8 cellular contexts compared by ENCODE assay signal in the genomic region with DNA sequence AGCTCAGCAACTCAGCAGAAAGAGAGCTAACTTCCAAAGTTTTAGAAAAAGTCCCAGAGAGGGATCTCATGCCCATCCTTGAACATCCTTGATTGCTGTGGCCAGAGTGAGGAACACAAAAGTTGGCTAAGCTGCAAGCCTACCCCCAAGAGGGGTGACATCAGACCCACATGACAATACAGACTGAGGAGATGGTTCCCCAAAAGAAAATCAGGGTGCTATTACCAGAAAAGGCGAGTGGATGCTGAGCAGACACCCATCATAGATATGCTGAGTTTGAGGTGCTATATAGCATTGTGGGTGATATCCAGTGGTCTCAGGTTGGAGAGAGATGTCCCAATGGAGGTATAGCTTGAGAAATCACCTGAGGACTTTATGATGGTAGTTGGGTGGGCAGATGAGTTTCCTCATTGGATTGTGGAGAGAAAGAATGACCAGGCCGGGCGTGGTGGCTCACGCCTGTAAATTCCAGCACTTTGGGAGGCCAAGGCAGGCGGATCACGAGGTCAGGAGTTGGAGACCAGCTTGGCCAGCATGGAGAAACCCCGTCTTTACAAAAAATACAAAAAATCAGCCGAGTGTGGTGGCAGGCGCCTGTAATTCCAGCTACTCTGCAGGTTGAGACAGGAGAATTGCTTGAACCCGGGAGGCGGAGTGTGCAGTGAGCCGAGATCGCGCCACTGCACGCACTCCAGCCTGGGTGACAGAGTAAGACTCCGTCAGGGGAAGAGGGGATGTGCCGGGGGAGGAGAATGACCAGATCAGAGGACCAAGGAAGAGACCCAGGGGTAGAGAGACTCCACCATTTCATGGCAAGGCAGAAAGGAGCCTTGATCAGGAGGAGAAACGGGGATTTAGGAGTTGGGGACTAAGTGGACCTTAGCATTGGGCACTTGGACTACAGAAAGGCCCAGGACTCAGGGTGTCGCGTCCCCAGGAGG. TPM values are rescaled to one million over a fixed set of nuclear protein-coding genes. Genes with fewer than 3 reads are reported as not detected.
DNase-seq lines count a peak whose midpoint lies in the region; ATAC-seq, FAIRE-seq and TF ChIP-seq lines count a peak whose summit lies in the region.

No MANE protein-coding gene starts in this region.

- no peaks in the 10 kb centered on the region for H3K27me3 Mint-ChIP-seq in activated CD4-positive, alpha-beta T cell treated with anti-CD3 and anti-CD28 coated beads, Interleukin-2, amount 10 ng/mL, durations not matched to agents 24 days and 14 days

- in situ Hi-C loops in HepG2 (cut with HindIII; ENCODE audit: extremely low pct_ligation_motif_present, low pct_unique_long_range_greater_than_20kb): loop anchor here (5.0 kb wide), 2 partner anchors 36 to 81 kb away; no protein-coding TSS in a partner anchor

- H3K4me1 ChIP-seq in HepG2 (ENCODE audit: insufficient read depth, low read length) (peaks cover 65% of the 10 kb centered on the region), suprapubic skin (peaks cover 35% of the 10 kb centered on the region)

- H3K79me2 ChIP-seq in HepG2 (ENCODE audit: insufficient read depth, low read length): peaks cover 26% of the 10 kb centered on the region

- no peak for TF ChIP-seq RAD21 in HepG2 (CRISPR knock-in tag; IDR thresholded peaks at IDR 0.05)

- no peaks in the 10 kb centered on the region for H3K9me3 Mint-ChIP-seq in activated CD4-positive, alpha-beta T cell treated with anti-CD3 and anti-CD28 coated beads, Interleukin-2, amount 10 ng/mL, durations not matched to agents 24 days and 14 days

- no peak for TF ChIP-seq CTCF in HepG2 (CRISPR knock-in tag; IDR thresholded peaks at IDR 0.05)
- no peak for TF ChIP-seq CTCF in suprapubic skin (IDR thresholded peaks at IDR 0.05)

- H3K4me1 Mint-ChIP-seq in activated CD4-positive, alpha-beta T cell treated with anti-CD3 and anti-CD28 coated beads, Interleukin-2, amount 10 ng/mL, durations not matched to agents 24 days and 14 days: peaks cover 34% of the 10 kb centered on the region

- WGBS in HepG2 (ENCODE audit: low lambda C conversion rate): 80% methylated on average over 20 of the region's 20 CpGs
- 61% methylated on average over 19 of the region's 20 CpGs for WGBS in suprapubic skin

- ATAC-seq in HepG2 (no peak), HG03342 (IDR thresholded peaks at IDR 0.05; ENCODE audit: unreplicated experiment) (no peak)

- peak overlapping the region in 2 of 3 experiments; percentile 86 to 97; a peak in 3 of 6 replicates for H3K4me3 ChIP-seq in HepG2 (replicated peaks in 1 of 3; ENCODE audit: insufficient read depth in 1 of 3, low read depth in 2 of 3, low read length in 3 of 3)
- peak overlapping the region; percentile 97 for H3K4me3 ChIP-seq in suprapubic skin

- 0 out of 2 replicates have a peak, but pooled peaks cover 4% of the 10 kb centered on the region for H4K20me1 ChIP-seq in HepG2 (ENCODE audit: insufficient read depth, low read length)

- peak overlapping the region; percentile 94 for H3K27ac Mint-ChIP-seq in activated CD4-positive, alpha-beta T cell treated with anti-CD3 and anti-CD28 coated beads, Interleukin-2, amount 10 ng/mL, durations not matched to agents 24 days and 14 days

- no peaks in the 10 kb centered on the region for H3K9me3 ChIP-seq in HepG2 (ENCODE audit: low read length)
- H3K9me3 ChIP-seq in suprapubic skin: no peaks in the 10 kb centered on the region

- H3K27ac ChIP-seq in angular gyrus (ENCODE audit: low read depth, low read length) (peak overlapping the region; percentile 86), HepG2 (ENCODE audit: extremely low read length, insufficient read depth, low read length) (peak overlapping the region; percentile 71), suprapubic skin (peak overlapping the region; percentile 94)

- H3K27me3 ChIP-seq in HepG2 (ENCODE audit: control insufficient read depth in 1 of 2, insufficient read depth in 2 of 2, low read length in 2 of 2): peaks cover 0 to 6% of the 10 kb centered on the region in 2 experiments; a peak in 1 of 5 replicates
- H3K27me3 ChIP-seq in suprapubic skin: no peaks in the 10 kb centered on the region

- H3K4me3 Mint-ChIP-seq in activated CD4-positive, alpha-beta T cell treated with anti-CD3 and anti-CD28 coated beads, Interleukin-2, amount 10 ng/mL, durations not matched to agents 24 days and 14 days: peak overlapping the region; percentile 94

- TF ChIP-seq POLR2A in HepG2 (IDR thresholded peaks at IDR 0.05; ENCODE audit: insufficient read depth in 1 of 2, low read depth in 2 of 2, low read length in 2 of 2): no peak
- no peak for TF ChIP-seq POLR2A in suprapubic skin (IDR thresholded peaks at IDR 0.05)

- H3K36me3 ChIP-seq in HepG2 (replicated peaks in 1 of 2; ENCODE audit: control insufficient read depth in 1 of 2, insufficient read depth in 2 of 2, low read length in 2 of 2) (peaks cover 10 to 14% of the 10 kb centered on the region in 2 experiments), suprapubic skin (peaks cover 4% of the 10 kb centered on the region)

- TSS peak; percentile 55 for BruUV-seq in HepG2 (replicated peaks; lab: Mats Ljungman, UMichigan)

- H3K36me3 Mint-ChIP-seq in activated CD4-positive, alpha-beta T cell treated with anti-CD3 and anti-CD28 coated beads, Interleukin-2, amount 10 ng/mL, durations not matched to agents 24 days and 14 days (ENCODE audit: low read depth): peaks cover 20% of the 10 kb centered on the region

- intact Hi-C loops in activated CD4-positive, alpha-beta T cell treated with anti-CD3 and anti-CD28 coated beads, Interleukin-2, amount 10 ng/mL, durations not matched to agents 24 days and 14 days (cut with micrococcal nuclease): loop anchor here (5.0 kb wide), 1 partner anchor 106 kb away; a partner anchor contains a TSS
- intact Hi-C loops in HepG2 (cut with micrococcal nuclease; ENCODE audit: unreplicated experiment): loop anchor here (5.0 kb wide), 2 partner anchors 111 to 481 kb away; no protein-coding TSS in a partner anchor

- POLR2A ChIA-PET in HepG2 (lab: Yijun Ruan, JAX): interaction anchor here (0.6 to 14.4 kb wide), 85 partner anchors 8 to 1504 kb away, joined by 3 to 627 read pairs (median 6); a partner anchor contains a TSS

- peak overlapping the region; percentile 63 for H3K9ac ChIP-seq in HepG2 (ENCODE audit: insufficient read depth, low read depth, low read length)

- peak overlapping the region; percentile 72 for H3K4me2 ChIP-seq in HepG2 (ENCODE audit: low read depth, low read length)

- no peak for FAIRE-seq in HepG2 (lab: Jason Lieb, UNC)

- H2AFZ ChIP-seq in HepG2 (ENCODE audit: low read length): peak overlapping the region; percentile 21

- CTCF ChIA-PET in HepG2 (lab: Yijun Ruan, JAX; ENCODE audit: low intra/inter-chr PET ratio, low total read pairs): interaction anchor here (1.1 to 4.2 kb wide), 5 partner anchors 16 to 79 kb away, joined by 3 to 86 read pairs (median 10); no protein-coding TSS in a partner anchor

- TF ChIP-seq EP300 in HepG2 (IDR thresholded peaks at IDR 0.05; ENCODE audit: low read depth in 2 of 2, low read length in 2 of 2) (no peak), HepG2 (CRISPR knock-in tag; IDR thresholded peaks at IDR 0.05; ENCODE audit: borderline replicate concordance) (no peak), suprapubic skin (IDR thresholded peaks at IDR 0.05) (no peak)

- no peak for DNase-seq in activated CD4-positive, alpha-beta T cell treated with anti-CD3 and anti-CD28 coated beads, Interleukin-2, amount 10 ng/mL, durations not matched to agents 24 days and 14 days
- DNase-seq in activated CD4-positive, alpha-beta T cell treated with anti-CD3 and anti-CD28 coated beads, Interleukin-2, amount 50 U/mL, for 1 hour: no peak
- DNase-seq in HepG2 (ENCODE audit: low spot score) (no peak), suprapubic skin (ENCODE audit: low spot score in 2 of 2) (no peak)
- DNase-seq in activated CD8-positive, alpha-beta memory T cell treated with anti-CD3 and anti-CD28 coated beads, Interleukin-2, amount 50 U/mL, for 4 hours: no peak
- DNase-seq in activated CD4-positive, CD25-positive, alpha-beta regulatory T cell (lab: John Stamatoyannopoulos, UW): no peak

RNA-seq across cellular contexts. Expression of a gene that starts 0.9 kb away (rescaled TPM):
- total RNA-seq in activated CD4-positive, alpha-beta T cell treated with anti-CD3 and anti-CD28 coated beads, Interleukin-2, amount 10 ng/mL, durations not matched to agents 24 days and 14 days: 63.6 and 64.2 TPM in 2 replicates
- 118 and 129 TPM in 2 replicates for total RNA-seq in HepG2 (2016; rRNA removed; fragmentation: Illumina TruSeq; extraction: Trizol)
- 29.7 and 32.7 TPM in 2 replicates for total RNA-seq in HepG2 (2016; cell fraction: cytosol; rRNA removed; fragmentation: Illumina TruSeq; extraction: Trizol; ENCODE audit: low read depth)
- 112 and 129 TPM in 2 replicates for total RNA-seq in HepG2 (2016; cell fraction: insoluble cytoplasmic fraction; rRNA removed; fragmentation: Illumina TruSeq; extraction: Trizol)
- 38.2 and 39.1 TPM in 2 replicates for total RNA-seq in HepG2 (2016; cell fraction: membrane; rRNA removed; fragmentation: Illumina TruSeq; extraction: Trizol)
- 96.7 and 121 TPM in 2 replicates for total RNA-seq in HepG2 (2016; cell fraction: nucleus; rRNA removed; fragmentation: Illumina TruSeq; extraction: Trizol)
- 272 and 316 TPM in 2 replicates for polyA plus RNA-seq in HepG2 (2011; rRNA removed)
- polyA plus RNA-seq in HepG2 (2011; cell fraction: cytosol; rRNA removed): 238 and 309 TPM in 2 replicates
- polyA plus RNA-seq in HepG2 (2011; cell fraction: nucleus; rRNA removed): 309 TPM in 2 replicates
- 216 and 286 TPM in 2 replicates for polyA plus RNA-seq in HepG2 (2012)
- 19.2 and 20.8 TPM in 2 replicates for polyA plus RNA-seq in HepG2 (2016; cell fraction: cytosol; fragmentation: Illumina TruSeq; extraction: Trizol; ENCODE audit: low read depth)
- polyA plus RNA-seq in HepG2 (2016; cell fraction: insoluble cytoplasmic fraction; fragmentation: Illumina TruSeq; extraction: Trizol; ENCODE audit: low read depth): 122 and 140 TPM in 2 replicates
- 27.1 and 31.0 TPM in 2 replicates for polyA plus RNA-seq in HepG2 (2016; cell fraction: membrane; fragmentation: Illumina TruSeq; extraction: Trizol; ENCODE audit: low read depth)
- polyA plus RNA-seq in HepG2 (2016; cell fraction: nucleus; fragmentation: Illumina TruSeq; extraction: Trizol; ENCODE audit: insufficient read depth, low read depth): 172 and 175 TPM in 2 replicates
- 87.1 and 691 TPM in 2 replicates for polyA minus RNA-seq in HepG2 (2011; rRNA and poly(A)+ RNA removed; ENCODE audit: low replicate concordance)
- 204 and 209 TPM in 2 replicates for polyA minus RNA-seq in HepG2 (2011; cell fraction: cytosol; rRNA and poly(A)+ RNA removed)
- polyA minus RNA-seq in HepG2 (2011; cell fraction: nucleus; rRNA and poly(A)+ RNA removed): 128 and 158 TPM in 2 replicates
- 10 to 100 TPM in 3 of 4 donors, 1 to 10 TPM in 1; 9.2 to 25.1 (median 14.4) TPM for total RNA-seq in suprapubic skin

RNA-seq across cellular contexts. Expression of a gene that starts 21.3 kb away (rescaled TPM):
- total RNA-seq in activated CD4-positive, alpha-beta T cell treated with anti-CD3 and anti-CD28 coated beads, Interleukin-2, amount 10 ng/mL, durations not matched to agents 24 days and 14 days: 55.8 and 57.3 TPM in 2 replicates
- total RNA-seq in HepG2 (2016; rRNA removed; fragmentation: Illumina TruSeq; extraction: Trizol) (257 and 342 TPM in 2 replicates), suprapubic skin (10 to 100 TPM; 64.2 to 71.7 (median 68.3) TPM)
- 34.1 and 39.6 TPM in 2 replicates for total RNA-seq in HepG2 (2016; cell fraction: cytosol; rRNA removed; fragmentation: Illumina TruSeq; extraction: Trizol; ENCODE audit: low read depth)
- total RNA-seq in HepG2 (2016; cell fraction: insoluble cytoplasmic fraction; rRNA removed; fragmentation: Illumina TruSeq; extraction: Trizol): 258 and 327 TPM in 2 replicates
- 160 and 166 TPM in 2 replicates for total RNA-seq in HepG2 (2016; cell fraction: membrane; rRNA removed; fragmentation: Illumina TruSeq; extraction: Trizol)
- 174 and 191 TPM in 2 replicates for total RNA-seq in HepG2 (2016; cell fraction: nucleus; rRNA removed; fragmentation: Illumina TruSeq; extraction: Trizol)
- 150 and 176 TPM in 2 replicates for polyA plus RNA-seq in HepG2 (2011; rRNA removed)
- 134 and 153 TPM in 2 replicates for polyA plus RNA-seq in HepG2 (2011; cell fraction: cytosol; rRNA removed)
- polyA plus RNA-seq in HepG2 (2011; cell fraction: nucleus; rRNA removed): 221 and 233 TPM in 2 replicates
- 123 and 142 TPM in 2 replicates for polyA plus RNA-seq in HepG2 (2012)
- 37.7 and 39.7 TPM in 2 replicates for polyA plus RNA-seq in HepG2 (2016; cell fraction: cytosol; fragmentation: Illumina TruSeq; extraction: Trizol; ENCODE audit: low read depth)
- 251 and 268 TPM in 2 replicates for polyA plus RNA-seq in HepG2 (2016; cell fraction: insoluble cytoplasmic fraction; fragmentation: Illumina TruSeq; extraction: Trizol; ENCODE audit: low read depth)
- 114 and 116 TPM in 2 replicates for polyA plus RNA-seq in HepG2 (2016; cell fraction: membrane; fragmentation: Illumina TruSeq; extraction: Trizol; ENCODE audit: low read depth)
- 253 and 275 TPM in 2 replicates for polyA plus RNA-seq in HepG2 (2016; cell fraction: nucleus; fragmentation: Illumina TruSeq; extraction: Trizol; ENCODE audit: insufficient read depth, low read depth)
- 74.6 and 273 TPM in 2 replicates for polyA minus RNA-seq in HepG2 (2011; rRNA and poly(A)+ RNA removed; ENCODE audit: low replicate concordance)
- 98.7 and 103 TPM in 2 replicates for polyA minus RNA-seq in HepG2 (2011; cell fraction: cytosol; rRNA and poly(A)+ RNA removed)
- 146 and 181 TPM in 2 replicates for polyA minus RNA-seq in HepG2 (2011; cell fraction: nucleus; rRNA and poly(A)+ RNA removed)

RNA-seq across cellular contexts. Expression of a gene that starts 21.5 kb away (rescaled TPM):
- 0.96 and 1.2 TPM in 2 replicates for total RNA-seq in activated CD4-positive, alpha-beta T cell treated with anti-CD3 and anti-CD28 coated beads, Interleukin-2, amount 10 ng/mL, durations not matched to agents 24 days and 14 days
- total RNA-seq in HepG2 (2016; rRNA removed; fragmentation: Illumina TruSeq; extraction: Trizol) (4.7 and 5.2 TPM in 2 replicates), suprapubic skin (1 to 10 TPM; 2.2 to 2.9 (median 2.3) TPM)
- total RNA-seq in HepG2 (2016; cell fraction: cytosol; rRNA removed; fragmentation: Illumina TruSeq; extraction: Trizol; ENCODE audit: low read depth): 6.6 and 7.1 TPM in 2 replicates
- 4.7 and 5.6 TPM in 2 replicates for total RNA-seq in HepG2 (2016; cell fraction: insoluble cytoplasmic fraction; rRNA removed; fragmentation: Illumina TruSeq; extraction: Trizol)
- 9.2 and 10.6 TPM in 2 replicates for total RNA-seq in HepG2 (2016; cell fraction: membrane; rRNA removed; fragmentation: Illumina TruSeq; extraction: Trizol)
- total RNA-seq in HepG2 (2016; cell fraction: nucleus; rRNA removed; fragmentation: Illumina TruSeq; extraction: Trizol): 3.4 and 5.1 TPM in 2 replicates
- polyA plus RNA-seq in HepG2 (2011; rRNA removed): 2.5 and 3.4 TPM in 2 replicates
- polyA plus RNA-seq in HepG2 (2011; cell fraction: cytosol; rRNA removed): 2.9 and 5.2 TPM in 2 replicates
- polyA plus RNA-seq in HepG2 (2011; cell fraction: nucleus; rRNA removed): 3.5 and 3.9 TPM in 2 replicates
- polyA plus RNA-seq in HepG2 (2012): 2.2 and 2.5 TPM in 2 replicates
- 3.4 and 5.1 TPM in 2 replicates for polyA plus RNA-seq in HepG2 (2016; cell fraction: cytosol; fragmentation: Illumina TruSeq; extraction: Trizol; ENCODE audit: low read depth)
- 4.5 and 4.7 TPM in 2 replicates for polyA plus RNA-seq in HepG2 (2016; cell fraction: insoluble cytoplasmic fraction; fragmentation: Illumina TruSeq; extraction: Trizol; ENCODE audit: low read depth)
- polyA plus RNA-seq in HepG2 (2016; cell fraction: membrane; fragmentation: Illumina TruSeq; extraction: Trizol; ENCODE audit: low read depth): 6.1 and 7.7 TPM in 2 replicates
- polyA plus RNA-seq in HepG2 (2016; cell fraction: nucleus; fragmentation: Illumina TruSeq; extraction: Trizol; ENCODE audit: insufficient read depth, low read depth): 3.5 and 4.8 TPM in 2 replicates
- 0.58 and 9.0 TPM in 2 replicates for polyA minus RNA-seq in HepG2 (2011; rRNA and poly(A)+ RNA removed; ENCODE audit: low replicate concordance)
- 3.0 and 3.9 TPM in 2 replicates for polyA minus RNA-seq in HepG2 (2011; cell fraction: cytosol; rRNA and poly(A)+ RNA removed)
- polyA minus RNA-seq in HepG2 (2011; cell fraction: nucleus; rRNA and poly(A)+ RNA removed): 6.1 and 6.6 TPM in 2 replicates

RNA-seq across cellular contexts. Expression of a gene that starts 21.9 kb away (rescaled TPM):
- not detected in 2 replicates for total RNA-seq in activated CD4-positive, alpha-beta T cell treated with anti-CD3 and anti-CD28 coated beads, Interleukin-2, amount 10 ng/mL, durations not matched to agents 24 days and 14 days
- total RNA-seq in HepG2 (2016; rRNA removed; fragmentation: Illumina TruSeq; extraction: Trizol) (not detected in 2 replicates), suprapubic skin (not detected)
- not detected in 2 replicates for total RNA-seq in HepG2 (2016; cell fraction: cytosol; rRNA removed; fragmentation: Illumina TruSeq; extraction: Trizol; ENCODE audit: low read depth)
- total RNA-seq in HepG2 (2016; cell fraction: insoluble cytoplasmic fraction; rRNA removed; fragmentation: Illumina TruSeq; extraction: Trizol): not detected in 2 replicates
- total RNA-seq in HepG2 (2016; cell fraction: membrane; rRNA removed; fragmentation: Illumina TruSeq; extraction: Trizol): not detected in 2 replicates
- not detected in 2 replicates for total RNA-seq in HepG2 (2016; cell fraction: nucleus; rRNA removed; fragmentation: Illumina TruSeq; extraction: Trizol)
- 0.03 TPM in 1 of 2 replicates, not detected in the other for polyA plus RNA-seq in HepG2 (2011; rRNA removed)
- not detected in 2 replicates for polyA plus RNA-seq in HepG2 (2011; cell fraction: cytosol; rRNA removed)
- 0.06 and 0.16 TPM in 2 replicates for polyA plus RNA-seq in HepG2 (2011; cell fraction: nucleus; rRNA removed)
- polyA plus RNA-seq in HepG2 (2012): 0.05 TPM in 1 of 2 replicates, not detected in the other
- not detected in 2 replicates for polyA plus RNA-seq in HepG2 (2016; cell fraction: cytosol; fragmentation: Illumina TruSeq; extraction: Trizol; ENCODE audit: low read depth)
- polyA plus RNA-seq in HepG2 (2016; cell fraction: insoluble cytoplasmic fraction; fragmentation: Illumina TruSeq; extraction: Trizol; ENCODE audit: low read depth): not detected in 2 replicates
- polyA plus RNA-seq in HepG2 (2016; cell fraction: membrane; fragmentation: Illumina TruSeq; extraction: Trizol; ENCODE audit: low read depth): not detected in 2 replicates
- polyA plus RNA-seq in HepG2 (2016; cell fraction: nucleus; fragmentation: Illumina TruSeq; extraction: Trizol; ENCODE audit: insufficient read depth, low read depth): not detected in 2 replicates
- 0.16 TPM in 1 of 2 replicates, not detected in the other for polyA minus RNA-seq in HepG2 (2011; rRNA and poly(A)+ RNA removed; ENCODE audit: low replicate concordance)
- not detected in 2 replicates for polyA minus RNA-seq in HepG2 (2011; cell fraction: cytosol; rRNA and poly(A)+ RNA removed)
- polyA minus RNA-seq in HepG2 (2011; cell fraction: nucleus; rRNA and poly(A)+ RNA removed): not detected in 2 replicates

RNA-seq across cellular contexts. Expression of a gene that starts 37.2 kb away (rescaled TPM):
- total RNA-seq in activated CD4-positive, alpha-beta T cell treated with anti-CD3 and anti-CD28 coated beads, Interleukin-2, amount 10 ng/mL, durations not matched to agents 24 days and 14 days: 0.26 and 0.54 TPM in 2 replicates
- total RNA-seq in HepG2 (2016; rRNA removed; fragmentation: Illumina TruSeq; extraction: Trizol) (3.1 and 5.8 TPM in 2 replicates), suprapubic skin (1 to 10 TPM in 3 of 4 donors, not detected in 1; 1.7 to 3.4 (median 2.3) TPM)
- 2.1 and 4.3 TPM in 2 replicates for total RNA-seq in HepG2 (2016; cell fraction: cytosol; rRNA removed; fragmentation: Illumina TruSeq; extraction: Trizol; ENCODE audit: low read depth)
- 4.0 and 5.2 TPM in 2 replicates for total RNA-seq in HepG2 (2016; cell fraction: insoluble cytoplasmic fraction; rRNA removed; fragmentation: Illumina TruSeq; extraction: Trizol)
- 2.2 and 3.3 TPM in 2 replicates for total RNA-seq in HepG2 (2016; cell fraction: membrane; rRNA removed; fragmentation: Illumina TruSeq; extraction: Trizol)
- total RNA-seq in HepG2 (2016; cell fraction: nucleus; rRNA removed; fragmentation: Illumina TruSeq; extraction: Trizol): 4.1 and 5.6 TPM in 2 replicates
- 2.7 and 3.6 TPM in 2 replicates for polyA plus RNA-seq in HepG2 (2011; rRNA removed)
- polyA plus RNA-seq in HepG2 (2011; cell fraction: cytosol; rRNA removed): 2.3 and 4.4 TPM in 2 replicates
- 11.8 and 15.0 TPM in 2 replicates for polyA plus RNA-seq in HepG2 (2011; cell fraction: nucleus; rRNA removed)
- 2.5 and 2.7 TPM in 2 replicates for polyA plus RNA-seq in HepG2 (2012)
- 3.0 and 3.4 TPM in 2 replicates for polyA plus RNA-seq in HepG2 (2016; cell fraction: cytosol; fragmentation: Illumina TruSeq; extraction: Trizol; ENCODE audit: low read depth)
- polyA plus RNA-seq in HepG2 (2016; cell fraction: insoluble cytoplasmic fraction; fragmentation: Illumina TruSeq; extraction: Trizol; ENCODE audit: low read depth): 2.7 and 3.0 TPM in 2 replicates
- polyA plus RNA-seq in HepG2 (2016; cell fraction: membrane; fragmentation: Illumina TruSeq; extraction: Trizol; ENCODE audit: low read depth): 1.9 and 2.4 TPM in 2 replicates
- 6.4 and 7.9 TPM in 2 replicates for polyA plus RNA-seq in HepG2 (2016; cell fraction: nucleus; fragmentation: Illumina TruSeq; extraction: Trizol; ENCODE audit: insufficient read depth, low read depth)
- polyA minus RNA-seq in HepG2 (2011; rRNA and poly(A)+ RNA removed; ENCODE audit: low replicate concordance): 1.6 and 7.9 TPM in 2 replicates
- polyA minus RNA-seq in HepG2 (2011; cell fraction: cytosol; rRNA and poly(A)+ RNA removed): 2.1 TPM in 2 replicates
- polyA minus RNA-seq in HepG2 (2011; cell fraction: nucleus; rRNA and poly(A)+ RNA removed): 3.9 and 4.2 TPM in 2 replicates
